ENCODE assay signal across 9 cellular contexts in the genomic region with DNA sequence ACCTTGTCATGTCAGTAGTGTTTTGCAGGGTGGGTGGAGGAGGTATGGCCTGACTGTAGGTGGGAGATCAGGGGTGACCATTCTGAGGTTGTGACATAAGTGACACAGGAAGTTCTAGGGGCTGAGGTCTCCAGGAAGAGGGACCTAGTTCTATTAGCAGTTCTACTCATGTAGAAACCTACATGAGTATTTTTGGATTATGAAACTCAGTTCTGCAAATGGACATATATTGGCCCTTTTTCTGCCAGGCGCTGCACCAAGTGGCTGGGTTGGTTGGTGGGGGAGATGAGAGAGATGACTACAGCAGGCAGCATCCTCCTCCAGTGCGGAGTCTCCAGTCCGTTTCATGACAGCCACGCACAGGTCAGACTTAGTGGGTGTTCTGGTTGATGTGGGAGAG. TPM values are rescaled to one million over a fixed set of nuclear protein-coding genes. Genes with fewer than 3 reads are reported as not detected.
DNase-seq lines count a peak whose midpoint lies in the region; ATAC-seq and TF ChIP-seq lines count a peak whose summit lies in the region.
"Had no signal": no experiment of that assay in that cellular context is flagged by ENCODE, and none has a peak within 500 bp of the region (broad histone marks: within the 10 kb centered on the region; RNA-seq: fewer than 3 reads in every experiment).

No MANE protein-coding gene starts in this region.

- H3K36me3 Mint-ChIP-seq in activated naive CD4-positive, alpha-beta T cell treated with anti-CD3 and anti-CD28 coated beads for 36 hours (ENCODE audit: low read depth) = peaks cover 27% of the 10 kb centered on the region
- H3K36me3 Mint-ChIP-seq in HFFc6 (ENCODE audit: low read depth) = no peaks in the 10 kb centered on the region; the same call in 1 of the 2 replicates

- peaks cover 86% of the 10 kb centered on the region for H3K36me3 ChIP-seq in OCI-LY7 (ENCODE audit: insufficient read depth, low read length)

- TF ChIP-seq CTCF in HFFc6 (IDR thresholded peaks at IDR 0.05) (no peak), OCI-LY7 (conservative IDR thresholded peaks at IDR 0.05; ENCODE audit: low read length) (no peak)

- H3K4me2 ChIP-seq in OCI-LY7 (ENCODE audit: low read length) = peak overlapping the region; percentile 86

- peaks cover 73% of the 10 kb centered on the region for H3K4me1 Mint-ChIP-seq in activated naive CD4-positive, alpha-beta T cell treated with anti-CD3 and anti-CD28 coated beads for 36 hours (ENCODE audit: low read depth)
- H3K4me1 Mint-ChIP-seq in HFFc6 (ENCODE audit: low read depth) = peaks cover 69% of the 10 kb centered on the region
- peaks cover 70% of the 10 kb centered on the region for H3K4me1 Mint-ChIP-seq in stimulated activated naive CD8-positive, alpha-beta T cell treated with anti-CD3 and anti-CD28 coated beads, Interleukin-15, amount 100 ng/mL, for 72 hours

- H3K4me3 Mint-ChIP-seq in activated naive CD4-positive, alpha-beta T cell treated with anti-CD3 and anti-CD28 coated beads for 36 hours = no peak overlapping the region
- no peak overlapping the region for H3K4me3 Mint-ChIP-seq in HFFc6
- peak overlapping the region; percentile 7 to 40 for H3K4me3 Mint-ChIP-seq in stimulated activated naive CD8-positive, alpha-beta T cell treated with anti-CD3 and anti-CD28 coated beads, Interleukin-15, amount 100 ng/mL, for 72 hours

- no peak for DNase-seq in activated naive CD4-positive, alpha-beta T cell treated with anti-CD3 and anti-CD28 coated beads for 36 hours
- no peak for DNase-seq in activated naive CD4-positive, alpha-beta T cell treated with anti-CD3 and anti-CD28 coated beads, Interleukin-2, amount 50 U/mL, for 16 hours
- DNase-seq in HFFc6 (no peak), OCI-LY7 (ENCODE audit: low spot score) (no peak), NCI-H2081 (lab: John Stamatoyannopoulos, UW) (no peak), H4 (ENCODE audit: low spot score) (no peak)
- DNase-seq in stimulated activated naive CD8-positive, alpha-beta T cell treated with anti-CD3 and anti-CD28 coated beads, Interleukin-15, amount 100 ng/mL, for 72 hours = no peak
- no peak for DNase-seq in activated CD4-positive, alpha-beta T cell treated with anti-CD3 and anti-CD28 coated beads for 1 hour
- DNase-seq: Kasumi-1 had no signal

- CTCF ChIA-PET in activated naive CD4-positive, alpha-beta T cell treated with anti-CD3 and anti-CD28 coated beads for 36 hours (lab: Charles Lee) = interaction anchor here (1.0 to 1.2 kb wide), 2 partner anchors 198 to 206 kb away, joined by 3 read pairs; no protein-coding TSS in a partner anchor
- CTCF ChIA-PET in OCI-LY7 (lab: Charles Lee; ENCODE audit: unreplicated experiment) = interaction anchor here (1.2 kb wide), 1 partner anchor 28 kb away, joined by 5 read pairs; no protein-coding TSS in a partner anchor

- POLR2A ChIA-PET in OCI-LY7 (lab: Charles Lee) = interaction anchor here (1.2 kb wide), 1 partner anchor 31 kb away, joined by 4 read pairs; no protein-coding TSS in a partner anchor

- H3K9me3 ChIP-seq in OCI-LY7 (ENCODE audit: low read length) = no peaks in the 10 kb centered on the region

- H3K4me3 ChIP-seq in OCI-LY7 (ENCODE audit: low read depth, low read length, poor library complexity, severe bottlenecking) = peak overlapping the region; percentile 14

- H3K9me2 ChIP-seq in OCI-LY7 (ENCODE audit: insufficient read depth, low read length) = no peaks in the 10 kb centered on the region

- H4K20me1 ChIP-seq in OCI-LY7 (ENCODE audit: insufficient read depth, low read length) = peaks cover 70% of the 10 kb centered on the region

- no peaks in the 10 kb centered on the region for H3K27me3 Mint-ChIP-seq in activated naive CD4-positive, alpha-beta T cell treated with anti-CD3 and anti-CD28 coated beads for 36 hours (ENCODE audit: low read depth)
- no peaks in the 10 kb centered on the region for H3K27me3 Mint-ChIP-seq in HFFc6 (ENCODE audit: insufficient read depth)
- no peaks in the 10 kb centered on the region for H3K27me3 Mint-ChIP-seq in stimulated activated naive CD8-positive, alpha-beta T cell treated with anti-CD3 and anti-CD28 coated beads, Interleukin-15, amount 100 ng/mL, for 72 hours

- no TSS peak for BruUV-seq in OCI-LY7 (replicated peaks; lab: Mats Ljungman, UMichigan)

- peaks cover 94% of the 10 kb centered on the region for H3K79me2 ChIP-seq in OCI-LY7 (ENCODE audit: insufficient read depth, low read depth, low read length)

- no peaks in the 10 kb centered on the region for H3K9me3 Mint-ChIP-seq in activated naive CD4-positive, alpha-beta T cell treated with anti-CD3 and anti-CD28 coated beads for 36 hours
- H3K9me3 Mint-ChIP-seq in HFFc6 = no peaks in the 10 kb centered on the region
- H3K9me3 Mint-ChIP-seq in stimulated activated naive CD8-positive, alpha-beta T cell treated with anti-CD3 and anti-CD28 coated beads, Interleukin-15, amount 100 ng/mL, for 72 hours = no peaks in the 10 kb centered on the region

- intact Hi-C loops in activated naive CD4-positive, alpha-beta T cell treated with anti-CD3 and anti-CD28 coated beads for 36 hours (cut with micrococcal nuclease) = loop anchor here (5.0 kb wide), 1 partner anchor 38 kb away; no protein-coding TSS in a partner anchor
- intact Hi-C loops in OCI-LY7 (cut with micrococcal nuclease; ENCODE audit: unreplicated experiment) = loop anchor here (2.0 kb wide), 1 partner anchor 53 kb away; no protein-coding TSS in a partner anchor

- H3K27ac ChIP-seq in OCI-LY7 (ENCODE audit: low read depth, low read length, poor library complexity, severe bottlenecking) = peak overlapping the region; percentile 21

- H2AFZ ChIP-seq in OCI-LY7 (ENCODE audit: low read length) = no peak overlapping the region

- ATAC-seq in stimulated activated naive CD8-positive, alpha-beta T cell treated with anti-CD3 and anti-CD28 coated beads, Interleukin-15, amount 100 ng/mL, for 72 hours = no peak

- peak overlapping the region; percentile 9 for H3K27ac Mint-ChIP-seq in activated naive CD4-positive, alpha-beta T cell treated with anti-CD3 and anti-CD28 coated beads for 36 hours
- H3K27ac Mint-ChIP-seq in HFFc6 = peak overlapping the region; percentile 29; the same call in 1 of the 2 replicates
- peak overlapping the region; percentile 7 to 88 for H3K27ac Mint-ChIP-seq in stimulated activated naive CD8-positive, alpha-beta T cell treated with anti-CD3 and anti-CD28 coated beads, Interleukin-15, amount 100 ng/mL, for 72 hours

- peaks cover 78% of the 10 kb centered on the region for H3K4me1 ChIP-seq in OCI-LY7 (ENCODE audit: insufficient read depth, low read length, poor library complexity, severe bottlenecking)

RNA-seq across cellular contexts. Expression of a gene that starts 54.0 kb away (rescaled TPM):
- 10 to 100 TPM; 33.8 to 37.3 TPM for total RNA-seq in activated naive CD4-positive, alpha-beta T cell treated with anti-CD3 and anti-CD28 coated beads for 36 hours
- total RNA-seq in HFFc6 (2021; fragmentation: NEBNext Ultra II Directional; extraction: Animal tissue kit (Norgen Biotek cat#: 25700)) = 10 to 100 TPM; 20.9 to 26.9 (median 25.7) TPM
- total RNA-seq in OCI-LY7 (2014; rRNA removed; shearing (Covaris generic)) = 38.7 and 47.6 TPM in 2 replicates
- 98.2 and 109 TPM in 2 replicates for total RNA-seq in OCI-LY7 (2022)
- total RNA-seq in H4 (2014; rRNA removed; shearing (Covaris generic)) = 3.4 and 5.1 TPM in 2 replicates

Comparison
In these comparisons a context has a peak if more than half of its experiments do, and no peak if none do; other contexts are left out.
1. H3K4me3 Mint-ChIP-seq: peak in stimulated activated naive CD8-positive, alpha-beta T cell treated with anti-CD3 and anti-CD28 coated beads, Interleukin-15, amount 100 ng/mL, for 72 hours (2 of 2); none in activated naive CD4-positive, alpha-beta T cell treated with anti-CD3 and anti-CD28 coated beads for 36 hours (single experiment) and HFFc6 (single experiment).
2. Peak in every context shown above with its lines, with median percentiles within 50 percentile points of each other: H3K27ac Mint-ChIP-seq.